Comparison of ENCODE assay signal across 27 cellular contexts in genomic region chrX:108257556-108257955, GRCh38.
"Had no signal": no experiment of that assay in that cellular context is flagged by ENCODE, and none has a peak within 500 bp of the region (broad histone marks: within the 10 kb centered on the region; RNA-seq: fewer than 3 reads in every experiment).

No MANE protein-coding gene starts in this region.

- ATAC-seq: effector memory CD8-positive, alpha-beta T cell; gastrocnemius medialis; heart left ventricle; left cardiac atrium; left lung; mucosa of descending colon; sciatic nerve; stimulated activated effector memory CD8-positive, alpha-beta T cell treated with anti-CD3 and anti-CD28 coated beads, Interleukin-12 subunit alpha, Interleukin-12 subunit beta, amount 100 ng/mL, for 72 hours had no signal

- H3K9me3 Mint-ChIP-seq: effector memory CD8-positive, alpha-beta T cell; stimulated activated effector memory CD8-positive, alpha-beta T cell treated with anti-CD3 and anti-CD28 coated beads, Interleukin-12 subunit alpha, Interleukin-12 subunit beta, amount 100 ng/mL, for 72 hours had no signal

- H2AFZ ChIP-seq: hepatocyte had no signal

- H3K4me2 ChIP-seq: hepatocyte, smooth muscle cell had no signal

- H3K36me3 Mint-ChIP-seq: naive B cell; stimulated activated effector memory CD8-positive, alpha-beta T cell treated with anti-CD3 and anti-CD28 coated beads, Interleukin-12 subunit alpha, Interleukin-12 subunit beta, amount 100 ng/mL, for 72 hours had no signal

- H3K4me3 Mint-ChIP-seq: effector memory CD8-positive, alpha-beta T cell; mesothelial cell of epicardium; nephron progenitor cell; stimulated activated effector memory CD8-positive, alpha-beta T cell treated with anti-CD3 and anti-CD28 coated beads, Interleukin-12 subunit alpha, Interleukin-12 subunit beta, amount 100 ng/mL, for 72 hours had no signal

- H3K4me1 Mint-ChIP-seq: naive B cell; nephron progenitor cell; stimulated activated effector memory CD8-positive, alpha-beta T cell treated with anti-CD3 and anti-CD28 coated beads, Interleukin-12 subunit alpha, Interleukin-12 subunit beta, amount 100 ng/mL, for 72 hours had no signal

- H3K36me3 ChIP-seq: gastrocnemius medialis, heart left ventricle, left lung, prostate gland, right atrium auricular region, stomach, thyroid gland, vagina had no signal

- H3K27ac Mint-ChIP-seq: effector memory CD8-positive, alpha-beta T cell; mesothelial cell of epicardium; nephron progenitor cell; stimulated activated effector memory CD8-positive, alpha-beta T cell treated with anti-CD3 and anti-CD28 coated beads, Interleukin-12 subunit alpha, Interleukin-12 subunit beta, amount 100 ng/mL, for 72 hours had no signal

- H3K4me1 ChIP-seq: gastrocnemius medialis, heart left ventricle, left lung, prostate gland, right atrium auricular region, stomach, vagina had no signal

- H3K27ac ChIP-seq: gastrocnemius medialis, heart left ventricle, hepatocyte, left lung, prostate gland, right atrium auricular region, stomach, thyroid gland, vagina had no signal

- H3K27me3 ChIP-seq: gastrocnemius medialis, hepatocyte, left lung, right atrium auricular region, stomach, thyroid gland, vagina had no signal

- DNase-seq: cortex of kidney; effector memory CD8-positive, alpha-beta T cell; gastrocnemius medialis; heart left ventricle; kidney; left cardiac atrium; left lung; mesenchymal stem cell; mucosa of descending colon; naive B cell; nephron progenitor cell; nucleus accumbens; stimulated activated CD4-positive, alpha-beta T cell treated with anti-CD3 and anti-CD28 coated beads, Interleukin-12 subunit alpha, Interleukin-12 subunit beta, amount 100 ng/mL, for 4 hours; stimulated activated CD4-positive, alpha-beta T cell treated with anti-CD3 and anti-CD28 coated beads, Interleukin-2, amount 100 ng/mL, for 24 hours; stimulated activated CD4-positive, alpha-beta T cell treated with anti-CD3 and anti-CD28 coated beads, Interleukin-4, amount 100 ng/mL, for 24 hours; stimulated activated naive CD4-positive, alpha-beta T cell treated with Interleukin-2 at 50 U/mL for 16 hours; stomach; thyroid gland; trophoblast cell had no signal

- H3K79me2 ChIP-seq: hepatocyte had no signal

- H3K4me3 ChIP-seq: gastrocnemius medialis, heart left ventricle, hepatocyte, left lung, mucosa of descending colon, prostate gland, right atrium auricular region, smooth muscle cell, stomach, thyroid gland, vagina had no signal

- H3K9me3 ChIP-seq: left lung, mucosa of descending colon, prostate gland, thyroid gland, vagina had no signal
